13 cellular contexts compared by ENCODE assay signal in genomic region chr11:134518616-134519389, GRCh38.
"Had no signal": no experiment of that assay in that cellular context is flagged by ENCODE, and none has a peak within 500 bp of the region (broad histone marks: within the 10 kb centered on the region; RNA-seq: fewer than 3 reads in every experiment).

No MANE protein-coding gene starts in this region.

- H3K4me3 ChIP-seq: coronary artery, ovary had no signal

- H3K4me1 ChIP-seq: foreskin keratinocyte had no signal

- H3K27ac ChIP-seq: brain microvascular endothelial cell, coronary artery, foreskin keratinocyte, ovary, WERI-Rb-1 had no signal

- ATAC-seq: foreskin keratinocyte; naive thymus-derived CD4-positive, alpha-beta T cell; stimulated activated naive B cell treated with anti-CD40 and anti-IgM and Interleukin-4, amounts not matched to agents 10 μg/mL and 1 μg/mL and 100 μg/mL, for 72 hours had no signal

- H3K9me3 ChIP-seq: ovary had no signal

- H3K27me3 ChIP-seq: brain microvascular endothelial cell, foreskin keratinocyte, ovary had no signal

- DNase-seq: activated CD4-positive, alpha-beta T cell treated with anti-CD3 and anti-CD28 coated beads, Interleukin-2, amount 50 U/mL, for 48 hours; anterior cingulate cortex; brain microvascular endothelial cell; foreskin keratinocyte; mesenchymal stem cell; naive thymus-derived CD4-positive, alpha-beta T cell; stimulated activated naive B cell treated with anti-CD40 and anti-IgM and Interleukin-4, amounts not matched to agents 10 μg/mL and 1 μg/mL and 100 μg/mL, for 72 hours; SW 1271; T-helper 2 cell had no signal

- H3K36me3 ChIP-seq: brain microvascular endothelial cell, ovary, WERI-Rb-1 had no signal

- FAIRE-seq: urothelium cell line had no signal
